ENCODE assay signal across 8 cellular contexts in genomic region chr21:46226920-46227599, GRCh38. TPM values are rescaled to one million over a fixed set of nuclear protein-coding genes. Genes with fewer than 3 reads are reported as not detected.
DNase-seq lines count a peak whose midpoint lies in the region; ATAC-seq and TF ChIP-seq lines count a peak whose summit lies in the region.

No MANE protein-coding gene starts in this region.

- no peaks in the 10 kb centered on the region for H3K9me3 Mint-ChIP-seq in activated CD8-positive, alpha-beta memory T cell treated with anti-CD3 and anti-CD28 coated beads, Interleukin-2, amount 10 ng/mL, durations not matched to agents 7 days and 5 days (ENCODE audit: low read depth)
- H3K9me3 Mint-ChIP-seq in endodermal cell: peaks cover 37% of the 10 kb centered on the region

- H3K23ac ChIP-seq in neuronal stem cell (ENCODE audit: low read depth, low read length, poor library complexity): peak overlapping the region; percentile 4

- intact Hi-C loops in thyroid gland (cut with DNase I): loop anchor here (5.0 kb wide), 1 partner anchor 255 kb away; no protein-coding TSS in a partner anchor

- H3K36me3 ChIP-seq in endodermal cell (ENCODE audit: control insufficient read depth, insufficient read depth, low read length) (peaks cover 28% of the 10 kb centered on the region), neuronal stem cell (replicated peaks in 1 of 2; ENCODE audit: control insufficient read depth in 2 of 2, insufficient read depth in 2 of 2, low read length in 2 of 2) (peaks cover 16 to 66% of the 10 kb centered on the region in 2 donors), thyroid gland (no peaks in the 10 kb centered on the region)

- no peak overlapping the region for H3K18ac ChIP-seq in neuronal stem cell (ENCODE audit: low read length)

- H3K14ac ChIP-seq in neuronal stem cell (ENCODE audit: low read length): no peak overlapping the region

- no peak overlapping the region for H2BK15ac ChIP-seq in neuronal stem cell (ENCODE audit: low read length)

- H3K4me1 ChIP-seq in endodermal cell (ENCODE audit: control insufficient read depth, insufficient read depth, low read length) (peaks cover 4% of the 10 kb centered on the region), neuronal stem cell (ENCODE audit: control insufficient read depth in 2 of 2, insufficient read depth in 1 of 2, low read depth in 1 of 2, low read length in 2 of 2) (peaks cover 20 to 21% of the 10 kb centered on the region in 2 donors), thyroid gland (peaks cover 13 to 18% of the 10 kb centered on the region in 2 donors)

- H3K4me3 Mint-ChIP-seq in activated CD8-positive, alpha-beta memory T cell treated with anti-CD3 and anti-CD28 coated beads, Interleukin-2, amount 10 ng/mL, durations not matched to agents 7 days and 5 days: peak overlapping the region; percentile 76
- peak overlapping the region; percentile 75 for H3K4me3 Mint-ChIP-seq in endodermal cell

- peak; percentile 41 for DNase-seq in activated CD8-positive, alpha-beta memory T cell treated with anti-CD3 and anti-CD28 coated beads, Interleukin-2, amount 10 ng/mL, durations not matched to agents 7 days and 5 days
- DNase-seq in activated CD8-positive, alpha-beta memory T cell treated with anti-CD3 and anti-CD28 coated beads, Interleukin-2, amount 50 U/mL, for 4 hours: no peak
- DNase-seq in RPMI7951 (ENCODE audit: low read depth) (peak; percentile 29), endodermal cell (peak; percentile 67), neuronal stem cell (ENCODE audit: low spot score) (no peak), thyroid gland (no peak), cerebellum (ENCODE audit: low spot score) (no peak)

- H3K4me3 ChIP-seq in endodermal cell (ENCODE audit: low read length): peak overlapping the region; percentile 86
- peak overlapping the region; percentile 41 to 70 for H3K4me3 ChIP-seq in neuronal stem cell (ENCODE audit: low read length in 2 of 2)
- H3K4me3 ChIP-seq in thyroid gland (replicated peaks in 1 of 3): peak overlapping the region in 1 of 3 donors; percentile 94

- no peak overlapping the region for H2BK12ac ChIP-seq in neuronal stem cell (ENCODE audit: low read length)

- H3K27ac ChIP-seq in endodermal cell (ENCODE audit: low read depth, low read length): no peak overlapping the region
- no peak overlapping the region for H3K27ac ChIP-seq in neuronal stem cell (replicated peaks; ENCODE audit: low read length)
- H3K27ac ChIP-seq in thyroid gland: no peak overlapping the region

- TF ChIP-seq CTCF in endodermal cell (conservative IDR thresholded peaks at IDR 0.05) (no peak), thyroid gland (IDR thresholded peaks at IDR 0.05) (no peak)

- peaks cover 33% of the 10 kb centered on the region for H3K9me3 ChIP-seq in endodermal cell (ENCODE audit: control insufficient read depth, low read length)
- H3K9me3 ChIP-seq in neuronal stem cell (replicated peaks in 1 of 2; ENCODE audit: control insufficient read depth in 2 of 2, insufficient read depth in 1 of 2, low read depth in 1 of 2, low read length in 2 of 2): peaks cover 17% of the 10 kb centered on the region in 2 donors
- H3K9me3 ChIP-seq in thyroid gland: no peaks in the 10 kb centered on the region

- TF ChIP-seq POLR2A in thyroid gland (IDR thresholded peaks at IDR 0.05): no peak

- no peak overlapping the region for H3K27ac Mint-ChIP-seq in activated CD8-positive, alpha-beta memory T cell treated with anti-CD3 and anti-CD28 coated beads, Interleukin-2, amount 10 ng/mL, durations not matched to agents 7 days and 5 days
- no peak overlapping the region for H3K27ac Mint-ChIP-seq in endodermal cell

- H4K8ac ChIP-seq in neuronal stem cell (ENCODE audit: low read depth, low read length): no peak overlapping the region

- H2AFZ ChIP-seq in neuronal stem cell (ENCODE audit: low read length): no peak overlapping the region

- H2BK5ac ChIP-seq in neuronal stem cell (ENCODE audit: low read length): no peak overlapping the region

- H4K91ac ChIP-seq in neuronal stem cell (ENCODE audit: low read depth, low read length, poor library complexity): no peak overlapping the region

- H3K9ac ChIP-seq in endodermal cell (ENCODE audit: extremely low read depth, low read length, poor library complexity, severe bottlenecking) (peak overlapping the region; percentile 51), neuronal stem cell (ENCODE audit: low read depth, low read length, poor library complexity) (no peak overlapping the region)

- H3K4me2 ChIP-seq in neuronal stem cell (ENCODE audit: insufficient read depth, low read length, poor library complexity, severe bottlenecking): peak overlapping the region; percentile 78

- H3K4me1 Mint-ChIP-seq in activated CD8-positive, alpha-beta memory T cell treated with anti-CD3 and anti-CD28 coated beads, Interleukin-2, amount 10 ng/mL, durations not matched to agents 7 days and 5 days: peaks cover 43% of the 10 kb centered on the region
- peaks cover 13% of the 10 kb centered on the region for H3K4me1 Mint-ChIP-seq in endodermal cell

- H2AK5ac ChIP-seq in neuronal stem cell (ENCODE audit: low read depth, low read length): peak overlapping the region; percentile 48

- H2BK120ac ChIP-seq in neuronal stem cell (ENCODE audit: low read depth, low read length): no peak overlapping the region

- no peaks in the 10 kb centered on the region for H3K27me3 ChIP-seq in endodermal cell (ENCODE audit: control insufficient read depth, insufficient read depth, low read length, poor library complexity, severe bottlenecking)
- no peaks in the 10 kb centered on the region for H3K27me3 ChIP-seq in neuronal stem cell (ENCODE audit: control insufficient read depth in 3 of 3, insufficient read depth in 3 of 3, low read depth in 1 of 3, low read length in 3 of 3)
- H3K27me3 ChIP-seq in thyroid gland: no peaks in the 10 kb centered on the region

- ATAC-seq in activated CD8-positive, alpha-beta memory T cell treated with anti-CD3 and anti-CD28 coated beads, Interleukin-2, amount 10 ng/mL, durations not matched to agents 7 days and 5 days: no peak
- no peak for ATAC-seq in HG03457 (IDR thresholded peaks at IDR 0.05; ENCODE audit: unreplicated experiment)

- no peak overlapping the region for H3K4ac ChIP-seq in neuronal stem cell (ENCODE audit: low read length)

- H3K79me1 ChIP-seq in neuronal stem cell (ENCODE audit: low read depth, low read length): peaks cover 12% of the 10 kb centered on the region

- H3K27me3 Mint-ChIP-seq in activated CD8-positive, alpha-beta memory T cell treated with anti-CD3 and anti-CD28 coated beads, Interleukin-2, amount 10 ng/mL, durations not matched to agents 7 days and 5 days: no peaks in the 10 kb centered on the region
- H3K27me3 Mint-ChIP-seq in endodermal cell (ENCODE audit: insufficient read depth): peaks cover 11% of the 10 kb centered on the region

- WGBS in endodermal cell (ENCODE audit: insufficient coverage in 1 of 2, insufficient read length in 1 of 2), 2 experiments: 86 to 91% methylated on average over 2 to 4 of the region's 4 CpGs
- no CpG with 5 or more reads among the region's 4 CpGs for WGBS in neuronal stem cell (ENCODE audit: extremely low coverage in 2 of 2, insufficient read length in 2 of 2, insufficient replicate concordance in 1 of 2), 2 donors
- 68 to 76% methylated on average over 4 of the region's 4 CpGs for WGBS in thyroid gland, 2 donors

- CTCF ChIA-PET in activated CD8-positive, alpha-beta memory T cell treated with anti-CD3 and anti-CD28 coated beads, Interleukin-2, amount 10 ng/mL, durations not matched to agents 7 days and 5 days (lab: Charles Lee): interaction anchor here (2.1 to 3.1 kb wide), 2 partner anchors 58 to 83 kb away, joined by 10 to 11 read pairs; partner anchors contain the start of genes MCM3AP and YBEY

- peaks cover 12% of the 10 kb centered on the region for H3K36me3 Mint-ChIP-seq in activated CD8-positive, alpha-beta memory T cell treated with anti-CD3 and anti-CD28 coated beads, Interleukin-2, amount 10 ng/mL, durations not matched to agents 7 days and 5 days
- H3K36me3 Mint-ChIP-seq in endodermal cell (ENCODE audit: low read depth): peaks cover 65% of the 10 kb centered on the region

RNA-seq across cellular contexts. Expression of gene LSS, which starts 1.5 kb away (rescaled TPM):
- total RNA-seq in activated CD8-positive, alpha-beta memory T cell treated with anti-CD3 and anti-CD28 coated beads, Interleukin-2, amount 10 ng/mL, durations not matched to agents 7 days and 5 days: 10 to 100 TPM; 44.9 to 49.5 TPM
- 26.7 and 32.9 TPM in 2 replicates for total RNA-seq in RPMI7951 (2014; rRNA removed; shearing (Covaris generic))
- total RNA-seq in endodermal cell (10 to 100 TPM; 56.7 to 85.2 TPM), thyroid gland (10 to 100 TPM; 31.4 to 57.7 (median 42.0) TPM), cerebellum (64.2 TPM)
- 101 TPM for polyA plus RNA-seq in endodermal cell (2013, experiment 1 of 2)
- polyA plus RNA-seq in endodermal cell (2013, experiment 2 of 2): 100 TPM
- polyA plus RNA-seq in neuronal stem cell (2013, experiment 1 of 2): 42.5 TPM
- 42.2 TPM for polyA plus RNA-seq in neuronal stem cell (2013, experiment 2 of 2)

RNA-seq across cellular contexts. Expression of gene SPATC1L, which starts 42.8 kb away (rescaled TPM):
- 1 to 10 TPM; 4.2 to 4.8 TPM for total RNA-seq in activated CD8-positive, alpha-beta memory T cell treated with anti-CD3 and anti-CD28 coated beads, Interleukin-2, amount 10 ng/mL, durations not matched to agents 7 days and 5 days
- total RNA-seq in RPMI7951 (2014; rRNA removed; shearing (Covaris generic)): 17.2 and 18.6 TPM in 2 replicates
- 10 to 100 TPM; 29.5 to 31.9 TPM for total RNA-seq in endodermal cell
- 32.1 TPM for polyA plus RNA-seq in endodermal cell (2013, experiment 1 of 2)
- 33.4 TPM for polyA plus RNA-seq in endodermal cell (2013, experiment 2 of 2)
- 38.2 TPM for polyA plus RNA-seq in neuronal stem cell (2013, experiment 1 of 2)
- 37.5 TPM for polyA plus RNA-seq in neuronal stem cell (2013, experiment 2 of 2)
- 1 to 10 TPM; 3.5 to 9.0 (median 5.8) TPM for total RNA-seq in thyroid gland
- 6.0 TPM for total RNA-seq in cerebellum

RNA-seq across cellular contexts. Expression of gene MCM3AP, which starts 58.4 kb away (rescaled TPM):
- 100 to 1,000 TPM; 134 to 139 TPM for total RNA-seq in activated CD8-positive, alpha-beta memory T cell treated with anti-CD3 and anti-CD28 coated beads, Interleukin-2, amount 10 ng/mL, durations not matched to agents 7 days and 5 days
- 27.5 and 37.5 TPM in 2 replicates for total RNA-seq in RPMI7951 (2014; rRNA removed; shearing (Covaris generic))
- 100 to 1,000 TPM; 120 to 161 TPM for total RNA-seq in endodermal cell
- 84.8 TPM for polyA plus RNA-seq in endodermal cell (2013, experiment 1 of 2)
- 76.7 TPM for polyA plus RNA-seq in endodermal cell (2013, experiment 2 of 2)
- 40.7 TPM for polyA plus RNA-seq in neuronal stem cell (2013, experiment 1 of 2)
- polyA plus RNA-seq in neuronal stem cell (2013, experiment 2 of 2): 38.0 TPM
- total RNA-seq in thyroid gland: 100 to 1,000 TPM in 1 of 4 donors, 10 to 100 TPM in 3; 65.7 to 116 (median 81.0) TPM
- 77.6 TPM for total RNA-seq in cerebellum

RNA-seq across cellular contexts. Expression of gene YBEY, which starts 59.1 kb away (rescaled TPM):
- total RNA-seq in activated CD8-positive, alpha-beta memory T cell treated with anti-CD3 and anti-CD28 coated beads, Interleukin-2, amount 10 ng/mL, durations not matched to agents 7 days and 5 days: 1 to 10 TPM; 6.9 to 9.1 TPM
- 9.9 and 18.5 TPM in 2 replicates for total RNA-seq in RPMI7951 (2014; rRNA removed; shearing (Covaris generic))
- 10 to 100 TPM; 19.6 to 23.3 TPM for total RNA-seq in endodermal cell
- polyA plus RNA-seq in endodermal cell (2013, experiment 1 of 2): 40.0 TPM
- polyA plus RNA-seq in endodermal cell (2013, experiment 2 of 2): 28.0 TPM
- 36.3 TPM for polyA plus RNA-seq in neuronal stem cell (2013, experiment 1 of 2)
- polyA plus RNA-seq in neuronal stem cell (2013, experiment 2 of 2): 33.5 TPM
- 10 to 100 TPM; 12.6 to 25.4 (median 21.0) TPM for total RNA-seq in thyroid gland
- total RNA-seq in cerebellum: 13.4 TPM

Comparison
In these comparisons a context has a peak if more than half of its experiments do, and no peak if none do; other contexts are left out.
1. DNase-seq: peak in activated CD8-positive, alpha-beta memory T cell treated with anti-CD3 and anti-CD28 coated beads, Interleukin-2, amount 10 ng/mL, durations not matched to agents 7 days and 5 days (single experiment), RPMI7951 (single experiment) and endodermal cell (single experiment); none in activated CD8-positive, alpha-beta memory T cell treated with anti-CD3 and anti-CD28 coated beads, Interleukin-2, amount 50 U/mL, for 4 hours (single experiment), neuronal stem cell (single experiment), thyroid gland (0 of 2) and cerebellum (single experiment).